Comparison of ENCODE assay signal across 20 cellular contexts in genomic region chr1:2043886-2044285, GRCh38. TPM values are rescaled to one million over a fixed set of nuclear protein-coding genes. Genes with fewer than 3 reads are reported as not detected.
DNase-seq lines count a peak whose midpoint lies in the region; ATAC-seq and TF ChIP-seq lines count a peak whose summit lies in the region.
"Had no signal": no experiment of that assay in that cellular context is flagged by ENCODE, and none has a peak within 500 bp of the region (broad histone marks: within the 10 kb centered on the region; RNA-seq: fewer than 3 reads in every experiment).

No MANE protein-coding gene starts in this region.

- 52 to 89% methylated on average over 4 of the region's 4 CpGs for WGBS in sigmoid colon, 2 donors

- no peaks in the 10 kb centered on the region for H3K9me3 Mint-ChIP-seq in activated T-cell treated with anti-CD3 and anti-CD28 coated beads, Interleukin-2, amount 50 U/mL, for 72 hours
- H3K9me3 Mint-ChIP-seq in endothelial cell (ENCODE audit: unreplicated experiment): no peaks in the 10 kb centered on the region
- no peaks in the 10 kb centered on the region for H3K9me3 Mint-ChIP-seq in stimulated activated naive B cell treated with anti-CD40 and anti-IgM and Interleukin-4, amounts not matched to agents 10 μg/mL and 1 μg/mL and 100 μg/mL, for 72 hours
- H3K9me3 Mint-ChIP-seq: neural crest cell had no signal

- H3K36me3 Mint-ChIP-seq in activated T-cell treated with anti-CD3 and anti-CD28 coated beads, Interleukin-2, amount 50 U/mL, for 72 hours (ENCODE audit: insufficient read depth in 2 of 2): no peaks in the 10 kb centered on the region
- no peaks in the 10 kb centered on the region for H3K36me3 Mint-ChIP-seq in endothelial cell (ENCODE audit: low read depth, unreplicated experiment)
- H3K36me3 Mint-ChIP-seq in stimulated activated naive B cell treated with anti-CD40 and anti-IgM and Interleukin-4, amounts not matched to agents 10 μg/mL and 1 μg/mL and 100 μg/mL, for 72 hours: peaks cover 0 to 5% of the 10 kb centered on the region in 2 donors

- no peak for ATAC-seq in activated T-cell treated with anti-CD3 and anti-CD28 coated beads, Interleukin-2, amount 50 U/mL, for 72 hours (replicated peaks in 1 of 2)
- no peak for ATAC-seq in stimulated activated naive B cell treated with anti-CD40 and anti-IgM and Interleukin-4, amounts not matched to agents 10 μg/mL and 1 μg/mL and 100 μg/mL, for 72 hours (replicated peaks)

- DNase-seq in activated T-cell treated with anti-CD3 and anti-CD28 coated beads, Interleukin-2, amount 50 U/mL, for 72 hours: no peak
- DNase-seq in activated T-cell treated with anti-CD3 and anti-CD28 coated beads for 4 hours: no peak
- no peak for DNase-seq in endothelial cell (ENCODE audit: low spot score)
- DNase-seq in stimulated activated naive B cell treated with anti-CD40 and anti-IgM and Interleukin-4, amounts not matched to agents 10 μg/mL and 1 μg/mL and 100 μg/mL, for 72 hours: no peak
- no peak for DNase-seq in sigmoid colon
- no peak for DNase-seq in stimulated activated CD4-positive, alpha-beta T cell treated with anti-CD3 and anti-CD28 coated beads, Interleukin-2, amount 100 ng/mL, for 48 hours
- DNase-seq in anterior cingulate cortex (lab: John Stamatoyannopoulos, UW): no peak
- DNase-seq: ACHN; activated effector memory CD4-positive, alpha-beta T cell treated with Interleukin-2 at 50 U/mL for 16 hours; heart right ventricle; lower lobe of right lung; NCI-H1694 treated with DMSO at 0.1 percent for 48 hours; RPMI8226; thyroid gland; WERI-Rb-1 had no signal

- H3K27me3 Mint-ChIP-seq in activated T-cell treated with anti-CD3 and anti-CD28 coated beads, Interleukin-2, amount 50 U/mL, for 72 hours (ENCODE audit: low read depth): peaks cover 9% of the 10 kb centered on the region
- peaks cover 20% of the 10 kb centered on the region for H3K27me3 Mint-ChIP-seq in endothelial cell (ENCODE audit: unreplicated experiment)
- peaks cover 37 to 62% of the 10 kb centered on the region in 2 donors for H3K27me3 Mint-ChIP-seq in stimulated activated naive B cell treated with anti-CD40 and anti-IgM and Interleukin-4, amounts not matched to agents 10 μg/mL and 1 μg/mL and 100 μg/mL, for 72 hours

- H3K4me3 Mint-ChIP-seq in activated T-cell treated with anti-CD3 and anti-CD28 coated beads, Interleukin-2, amount 50 U/mL, for 72 hours: peak overlapping the region; percentile 10 to 37
- peak overlapping the region; percentile 2 for H3K4me3 Mint-ChIP-seq in endothelial cell (ENCODE audit: unreplicated experiment)
- H3K4me3 Mint-ChIP-seq in stimulated activated naive B cell treated with anti-CD40 and anti-IgM and Interleukin-4, amounts not matched to agents 10 μg/mL and 1 μg/mL and 100 μg/mL, for 72 hours: peak overlapping the region; percentile 0 to 49
- H3K4me3 Mint-ChIP-seq: neural crest cell had no signal

- no peak for TF ChIP-seq EP300 in sigmoid colon (IDR thresholded peaks at IDR 0.05)

- no peaks in the 10 kb centered on the region for H3K36me3 ChIP-seq in sigmoid colon
- H3K36me3 ChIP-seq: heart right ventricle, lower lobe of right lung, thyroid gland, WERI-Rb-1 had no signal

- intact Hi-C loops in sigmoid colon (cut with DNase I): no loop called here

- no peak for TF ChIP-seq POLR2A in sigmoid colon (IDR thresholded peaks at IDR 0.05)

- H3K4me1 ChIP-seq in sigmoid colon: peaks cover 0 to 23% (median 12%) of the 10 kb centered on the region in 4 donors

- H3K4me1 Mint-ChIP-seq in activated T-cell treated with anti-CD3 and anti-CD28 coated beads, Interleukin-2, amount 50 U/mL, for 72 hours (ENCODE audit: low read depth): peaks cover 21% of the 10 kb centered on the region
- peaks cover 3% of the 10 kb centered on the region for H3K4me1 Mint-ChIP-seq in endothelial cell (ENCODE audit: unreplicated experiment)
- H3K4me1 Mint-ChIP-seq in stimulated activated naive B cell treated with anti-CD40 and anti-IgM and Interleukin-4, amounts not matched to agents 10 μg/mL and 1 μg/mL and 100 μg/mL, for 72 hours: peaks cover 16 to 18% of the 10 kb centered on the region in 2 donors

- no peaks in the 10 kb centered on the region for H3K9me3 ChIP-seq in sigmoid colon
- H3K9me3 ChIP-seq: heart right ventricle, lower lobe of right lung, thyroid gland had no signal

- TF ChIP-seq CTCF in VCaP (conservative IDR thresholded peaks at IDR 0.05): no peak
- TF ChIP-seq CTCF in endothelial cell (IDR thresholded peaks at IDR 0.05; ENCODE audit: unreplicated experiment): no peak
- TF ChIP-seq CTCF in sigmoid colon (IDR thresholded peaks at IDR 0.05): no peak

- no peak overlapping the region for H3K27ac Mint-ChIP-seq in activated T-cell treated with anti-CD3 and anti-CD28 coated beads, Interleukin-2, amount 50 U/mL, for 72 hours
- H3K27ac Mint-ChIP-seq in endothelial cell (ENCODE audit: unreplicated experiment): peak overlapping the region; percentile 32
- H3K27ac Mint-ChIP-seq in stimulated activated naive B cell treated with anti-CD40 and anti-IgM and Interleukin-4, amounts not matched to agents 10 μg/mL and 1 μg/mL and 100 μg/mL, for 72 hours: no peak overlapping the region

- H3K27ac ChIP-seq in VCaP (peak overlapping the region; percentile 59; the same call in 1 of the 2 replicates), sigmoid colon (no peak overlapping the region)
- H3K27ac ChIP-seq: lower lobe of right lung, thyroid gland, WERI-Rb-1 had no signal

- peaks cover 6 to 55% (median 43%) of the 10 kb centered on the region in 3 donors for H3K27me3 ChIP-seq in sigmoid colon
- H3K27me3 ChIP-seq: thyroid gland had no signal

- no peak overlapping the region for H3K4me3 ChIP-seq in sigmoid colon

RNA-seq across cellular contexts. Expression of gene PRKCZ, which starts 6.3 kb away (rescaled TPM):
- total RNA-seq in activated T-cell treated with anti-CD3 and anti-CD28 coated beads, Interleukin-2, amount 50 U/mL, for 72 hours: 10 to 100 TPM; 12.3 to 16.8 TPM
- total RNA-seq in endothelial cell (ENCODE audit: unreplicated experiment) (23.1 TPM), sigmoid colon (1 to 10 TPM; 1.4 to 4.8 (median 3.7) TPM)
- 10 to 100 TPM; 37.7 to 52.9 (median 37.8) TPM for polyA plus RNA-seq in sigmoid colon

RNA-seq across cellular contexts. Expression of gene GABRD, which starts 24.7 kb away (rescaled TPM):
- total RNA-seq in activated T-cell treated with anti-CD3 and anti-CD28 coated beads, Interleukin-2, amount 50 U/mL, for 72 hours: not detected
- total RNA-seq in endothelial cell (ENCODE audit: unreplicated experiment) (0.64 TPM), sigmoid colon (not detected)
- under 1 TPM in 1 of 3 donors, not detected in 2; 0.51 TPM for polyA plus RNA-seq in sigmoid colon
- total RNA-seq: astrocyte, NCI-H460 had no signal

RNA-seq across cellular contexts. Expression of gene CFAP74, which starts 40.3 kb away (rescaled TPM):
- total RNA-seq in activated T-cell treated with anti-CD3 and anti-CD28 coated beads, Interleukin-2, amount 50 U/mL, for 72 hours: not detected
- total RNA-seq in endothelial cell (ENCODE audit: unreplicated experiment) (not detected), sigmoid colon (under 1 TPM in 1 of 4 donors, not detected in 3; 0.27 TPM)
- polyA plus RNA-seq in sigmoid colon: under 1 TPM in 1 of 3 donors, not detected in 2; 0.03 TPM
- total RNA-seq: astrocyte, H7, heart right ventricle, NCI-H460 had no signal
